10 cellular contexts compared by ENCODE assay signal in the genomic region with DNA sequence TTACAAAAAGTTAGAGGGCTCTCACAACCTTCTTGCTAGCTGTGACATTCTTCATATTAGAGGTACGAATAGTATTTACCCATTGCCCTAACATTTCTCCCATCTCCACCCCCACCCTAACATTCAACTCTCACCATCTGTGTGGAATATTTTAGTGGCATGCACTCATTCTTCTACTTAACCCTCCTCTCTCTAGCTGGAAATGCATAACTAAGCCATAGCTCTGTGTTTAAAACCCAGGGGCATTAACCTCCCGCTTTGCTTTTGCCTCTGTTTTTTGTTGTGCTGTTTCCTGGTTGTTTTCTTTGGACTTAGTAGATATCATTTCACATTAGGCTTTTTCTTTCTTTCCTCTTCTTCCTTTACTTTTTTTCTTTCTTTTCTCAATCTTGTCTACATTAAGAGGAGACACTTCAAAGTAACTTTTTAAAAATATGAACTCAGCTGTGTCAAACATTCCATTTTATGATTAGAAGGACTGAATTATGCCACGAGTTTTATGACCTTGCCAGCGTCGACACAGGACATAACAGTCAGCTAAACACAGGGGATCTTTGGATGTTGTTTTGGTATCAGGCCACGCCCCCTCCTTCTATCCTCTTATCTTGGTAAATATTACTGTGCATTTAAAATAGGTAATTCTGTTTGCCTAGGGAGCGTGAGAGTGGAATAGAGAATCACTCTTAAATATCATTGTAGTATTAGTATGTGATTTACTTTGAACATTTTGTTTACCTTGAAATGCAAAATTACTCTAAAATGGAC.
DNase-seq lines count a peak whose midpoint lies in the region; ATAC-seq and TF ChIP-seq lines count a peak whose summit lies in the region.
"Had no signal": no experiment of that assay in that cellular context is flagged by ENCODE, and none has a peak within 500 bp of the region (broad histone marks: within the 10 kb centered on the region; RNA-seq: fewer than 3 reads in every experiment).

No MANE protein-coding gene starts in this region.

- H3K4me1 Mint-ChIP-seq in activated CD4-positive, alpha-beta memory T cell treated with anti-CD3 and anti-CD28 coated beads for 36 hours (ENCODE audit: low read depth) = no peaks in the 10 kb centered on the region

- no peak for TF ChIP-seq CTCF in PC-9 (conservative IDR thresholded peaks at IDR 0.05)

- DNase-seq in EL = peak; percentile 40
- DNase-seq in PC-9 = no peak
- DNase-seq in Right ventricle myocardium superior = no peak
- DNase-seq in renal cortical epithelial cell (ENCODE audit: low read depth) = peak; percentile 61
- no peak for DNase-seq in amniotic stem cell (lab: John Stamatoyannopoulos, UW)
- DNase-seq in T-helper 9 cell = no peak
- DNase-seq in activated CD4-positive, alpha-beta memory T cell treated with anti-CD3 and anti-CD28 coated beads for 36 hours = no peak
- no peak for DNase-seq in UCSD-AML1 (lab: John Stamatoyannopoulos, UW; ENCODE audit: unreplicated experiment)
- DNase-seq: GDM1 had no signal

- no peaks in the 10 kb centered on the region for H3K27me3 ChIP-seq in PC-9 (ENCODE audit: insufficient read depth, low read depth)

- H3K27ac Mint-ChIP-seq in activated CD4-positive, alpha-beta memory T cell treated with anti-CD3 and anti-CD28 coated beads for 36 hours = no peak overlapping the region
- H3K27ac Mint-ChIP-seq: activated naive CD4-positive, alpha-beta T cell treated with anti-CD3 and anti-CD28 coated beads, Interleukin-2, amount 50 U/mL, for 72 hours had no signal

- intact Hi-C loops in PC-9 (cut with micrococcal nuclease; ENCODE audit: unreplicated experiment) = no loop called here
- intact Hi-C loops in Right ventricle myocardium superior (cut with DNase I) = no loop called here
- intact Hi-C loops in activated CD4-positive, alpha-beta memory T cell treated with anti-CD3 and anti-CD28 coated beads for 36 hours (cut with micrococcal nuclease) = no loop called here

- no peaks in the 10 kb centered on the region for H3K9me3 ChIP-seq in PC-9 (ENCODE audit: insufficient read depth, low read depth)

- no peaks in the 10 kb centered on the region for H3K9me3 Mint-ChIP-seq in activated CD4-positive, alpha-beta memory T cell treated with anti-CD3 and anti-CD28 coated beads for 36 hours
- H3K9me3 Mint-ChIP-seq: activated naive CD4-positive, alpha-beta T cell treated with anti-CD3 and anti-CD28 coated beads, Interleukin-2, amount 50 U/mL, for 72 hours had no signal

- peaks cover 50% of the 10 kb centered on the region for H3K4me1 ChIP-seq in PC-9 (replicated peaks; ENCODE audit: insufficient read depth)

- no peaks in the 10 kb centered on the region for H4K20me1 ChIP-seq in PC-9 (ENCODE audit: insufficient read depth)

- H3K4me3 Mint-ChIP-seq in activated CD4-positive, alpha-beta memory T cell treated with anti-CD3 and anti-CD28 coated beads for 36 hours = no peak overlapping the region

- H3K79me2 ChIP-seq in PC-9 (ENCODE audit: low read depth) = no peaks in the 10 kb centered on the region

- H3K9me2 ChIP-seq in PC-9 (ENCODE audit: insufficient read depth) = no peaks in the 10 kb centered on the region

- H3K27me3 Mint-ChIP-seq in activated CD4-positive, alpha-beta memory T cell treated with anti-CD3 and anti-CD28 coated beads for 36 hours = no peaks in the 10 kb centered on the region

- H3F3A ChIP-seq in PC-9 (ENCODE audit: insufficient read depth, low read depth) = peaks cover 25% of the 10 kb centered on the region

- no peak overlapping the region for H2AFZ ChIP-seq in PC-9

- BruUV-seq in PC-9 (replicated peaks; lab: Mats Ljungman, UMichigan) = no TSS peak

- H3K4me3 ChIP-seq in PC-9 = no peak overlapping the region

- peak overlapping the region; percentile 64 for H3K4me2 ChIP-seq in PC-9

- POLR2A ChIA-PET in PC-9 (lab: Charles Lee; ENCODE audit: unreplicated experiment) = interaction anchor here (0.6 kb wide), 1 partner anchor 883 kb away, joined by 4 read pairs; no protein-coding TSS in a partner anchor
- POLR2A ChIA-PET in activated CD4-positive, alpha-beta memory T cell treated with anti-CD3 and anti-CD28 coated beads for 36 hours (lab: Charles Lee) = no interaction called here

- no peaks in the 10 kb centered on the region for H3K36me3 Mint-ChIP-seq in activated CD4-positive, alpha-beta memory T cell treated with anti-CD3 and anti-CD28 coated beads for 36 hours
- H3K36me3 Mint-ChIP-seq: activated naive CD4-positive, alpha-beta T cell treated with anti-CD3 and anti-CD28 coated beads, Interleukin-2, amount 50 U/mL, for 72 hours had no signal

- no peaks in the 10 kb centered on the region for H3K36me3 ChIP-seq in PC-9 (ENCODE audit: low read depth)

- CTCF ChIA-PET in PC-9 (lab: Charles Lee) = no interaction called here
- CTCF ChIA-PET in activated CD4-positive, alpha-beta memory T cell treated with anti-CD3 and anti-CD28 coated beads for 36 hours (lab: Charles Lee) = no interaction called here

- ATAC-seq in Right ventricle myocardium superior (ENCODE audit: poor library complexity) = peak; percentile 25
- ATAC-seq: activated naive CD4-positive, alpha-beta T cell treated with anti-CD3 and anti-CD28 coated beads, Interleukin-2, amount 50 U/mL, for 72 hours had no signal

- H3K27ac ChIP-seq in PC-9 = peak overlapping the region; percentile 68

Comparison
In these comparisons a context has a peak if more than half of its experiments do, and no peak if none do; other contexts are left out.
1. DNase-seq: peak in EL (single experiment) and renal cortical epithelial cell (single experiment); none in PC-9 (0 of 2), Right ventricle myocardium superior (single experiment), amniotic stem cell (single experiment), T-helper 9 cell (single experiment), activated CD4-positive, alpha-beta memory T cell treated with anti-CD3 and anti-CD28 coated beads for 36 hours (single experiment) and UCSD-AML1 (single experiment).